1 cellular context compared by ENCODE assay signal in the genomic region with DNA sequence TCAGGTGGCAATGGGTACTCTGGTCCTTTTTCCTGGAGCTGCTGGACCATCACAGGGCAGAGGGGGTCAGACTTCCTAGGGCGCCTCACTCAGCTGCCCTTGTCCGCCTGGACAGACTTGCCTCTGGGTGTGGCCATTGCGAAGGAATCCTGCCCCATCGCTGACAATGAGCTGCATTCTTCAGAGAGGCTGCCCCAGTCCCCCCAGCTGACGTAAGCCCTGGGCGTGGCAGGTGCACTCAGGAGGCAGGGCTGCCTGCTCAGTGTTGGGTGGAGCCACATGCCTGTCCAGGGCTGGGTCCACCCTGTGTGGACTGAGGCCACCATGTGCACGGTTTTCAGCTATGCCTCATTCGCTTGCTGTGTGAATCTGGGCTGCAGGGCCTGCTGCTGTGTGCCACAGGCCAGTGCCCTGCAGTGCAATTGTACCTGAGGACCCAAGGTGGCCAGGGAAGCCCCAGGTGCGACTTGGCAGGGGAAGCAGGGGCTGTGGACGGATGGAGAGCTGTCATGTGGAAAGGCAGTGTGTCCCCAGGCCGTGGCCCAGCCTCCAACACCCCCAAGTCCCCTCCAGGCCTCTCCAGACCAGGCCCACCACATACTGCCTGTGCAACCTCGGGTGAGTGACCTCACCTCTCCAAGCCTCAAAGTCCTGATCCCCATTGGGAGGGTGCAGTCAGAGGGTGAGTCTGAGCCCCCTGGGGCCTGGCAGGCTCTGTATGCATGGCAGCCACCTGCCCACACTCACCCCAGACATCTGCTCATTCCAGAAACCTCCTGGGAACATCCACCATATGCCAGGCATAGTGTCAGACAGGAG.
A peak's percentile ranks its signal among the peaks of the same experiment; 100 is the strongest.
TF ChIP-seq lines count a peak whose summit lies in the region.

No MANE protein-coding gene starts in this region.

TF ChIP-seq in HCT116, 20 proteins besides CTCF, POLR2A, EP300 and RAD21 (continued from another document):
- TF ChIP-seq, protein P1, sequence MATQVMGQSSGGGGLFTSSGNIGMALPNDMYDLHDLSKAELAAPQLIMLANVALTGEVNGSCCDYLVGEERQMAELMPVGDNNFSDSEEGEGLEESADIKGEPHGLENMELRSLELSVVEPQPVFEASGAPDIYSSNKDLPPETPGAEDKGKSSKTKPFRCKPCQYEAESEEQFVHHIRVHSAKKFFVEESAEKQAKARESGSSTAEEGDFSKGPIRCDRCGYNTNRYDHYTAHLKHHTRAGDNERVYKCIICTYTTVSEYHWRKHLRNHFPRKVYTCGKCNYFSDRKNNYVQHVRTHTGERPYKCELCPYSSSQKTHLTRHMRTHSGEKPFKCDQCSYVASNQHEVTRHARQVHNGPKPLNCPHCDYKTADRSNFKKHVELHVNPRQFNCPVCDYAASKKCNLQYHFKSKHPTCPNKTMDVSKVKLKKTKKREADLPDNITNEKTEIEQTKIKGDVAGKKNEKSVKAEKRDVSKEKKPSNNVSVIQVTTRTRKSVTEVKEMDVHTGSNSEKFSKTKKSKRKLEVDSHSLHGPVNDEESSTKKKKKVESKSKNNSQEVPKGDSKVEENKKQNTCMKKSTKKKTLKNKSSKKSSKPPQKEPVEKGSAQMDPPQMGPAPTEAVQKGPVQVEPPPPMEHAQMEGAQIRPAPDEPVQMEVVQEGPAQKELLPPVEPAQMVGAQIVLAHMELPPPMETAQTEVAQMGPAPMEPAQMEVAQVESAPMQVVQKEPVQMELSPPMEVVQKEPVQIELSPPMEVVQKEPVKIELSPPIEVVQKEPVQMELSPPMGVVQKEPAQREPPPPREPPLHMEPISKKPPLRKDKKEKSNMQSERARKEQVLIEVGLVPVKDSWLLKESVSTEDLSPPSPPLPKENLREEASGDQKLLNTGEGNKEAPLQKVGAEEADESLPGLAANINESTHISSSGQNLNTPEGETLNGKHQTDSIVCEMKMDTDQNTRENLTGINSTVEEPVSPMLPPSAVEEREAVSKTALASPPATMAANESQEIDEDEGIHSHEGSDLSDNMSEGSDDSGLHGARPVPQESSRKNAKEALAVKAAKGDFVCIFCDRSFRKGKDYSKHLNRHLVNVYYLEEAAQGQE (IDR thresholded peaks at IDR 0.05; ENCODE audit: low read depth) = no peak
- peak; percentile 73 for TF ChIP-seq YY1 (IDR thresholded peaks at IDR 0.05; ENCODE audit: extremely low read depth, insufficient replicate concordance, low read depth, low read length)
- peak; percentile 87 for TF ChIP-seq CBX3 (IDR thresholded peaks at IDR 0.05; ENCODE audit: low read depth)
- no peak for TF ChIP-seq JUND (IDR thresholded peaks at IDR 0.05)
- TF ChIP-seq EZH2phosphoT487 (IDR thresholded peaks at IDR 0.05; ENCODE audit: borderline replicate concordance) = no peak
- no peak for TF ChIP-seq ZFX (IDR thresholded peaks at IDR 0.05)
- TF ChIP-seq ELF1 (IDR thresholded peaks at IDR 0.05; ENCODE audit: borderline replicate concordance, low read depth) = no peak
TF ChIP-seq in HCT116: peak in this region for 5.
